ENCODE assay signal across 24 cellular contexts in the genomic region with DNA sequence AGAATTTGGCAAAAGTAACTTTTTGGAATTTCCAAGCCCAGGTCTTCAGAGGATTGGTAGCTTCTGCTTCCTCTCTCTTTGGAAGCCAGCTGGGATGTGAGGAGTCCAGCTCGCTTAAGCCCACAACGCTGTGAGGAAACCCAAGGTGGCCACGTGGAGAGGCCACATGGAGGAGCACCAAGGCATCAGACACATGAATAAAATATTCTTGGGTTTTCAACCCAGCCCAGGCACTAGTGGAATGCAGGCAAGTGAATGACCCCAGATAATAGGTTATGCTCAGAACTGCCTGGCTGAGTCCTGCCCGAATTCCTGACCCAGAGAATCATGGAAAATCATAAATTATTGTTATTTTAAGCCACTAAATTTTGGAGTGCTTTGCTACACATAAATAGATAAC.
"Had no signal": no experiment of that assay in that cellular context is flagged by ENCODE, and none has a peak within 500 bp of the region (broad histone marks: within the 10 kb centered on the region; RNA-seq: fewer than 3 reads in every experiment).

No MANE protein-coding gene starts in this region.

- H3K36me3 ChIP-seq: heart right ventricle, left lung, lower lobe of right lung, ovary, stomach, thyroid gland, transverse colon, upper lobe of right lung had no signal

- ATAC-seq: heart right ventricle; left colon; left lung; lower lobe of right lung; naive thymus-derived CD4-positive, alpha-beta T cell; natural killer cell treated with Interleukin-12 subunit alpha and Interleukin-12 subunit beta and Interleukin-15 and Interleukin-18, amount 100 ng/mL, for 72 hours; right cardiac atrium; stimulated activated naive B cell treated with anti-CD40 and anti-IgM and Interleukin-4, amounts not matched to agents 10 μg/mL and 1 μg/mL and 100 μg/mL, for 72 hours; stimulated activated naive CD8-positive, alpha-beta T cell treated with anti-CD3 and anti-CD28 coated beads, Interleukin-15, Interleukin-2, amounts not matched to agents 100 U/mL and 50 U/mL, for 24 hours; upper lobe of right lung had no signal

- H3K4me3 ChIP-seq: heart right ventricle, hepatocyte, left lung, lower lobe of right lung, ovary, skin epidermis, stomach, testis, thyroid gland, transverse colon, upper lobe of right lung had no signal

- H3K27me3 ChIP-seq: hepatocyte, ovary, testis, thyroid gland had no signal

- DNase-seq: heart right ventricle; kidney; left colon; left lung; lower lobe of right lung; mammary epithelial cell; mesenchymal stem cell; naive thymus-derived CD4-positive, alpha-beta T cell; ovary; right cardiac atrium; stimulated activated CD4-positive, alpha-beta T cell treated with anti-CD3 and anti-CD28 coated beads, Interleukin-12 subunit alpha, Interleukin-12 subunit beta, amount 100 ng/mL, for 4 hours; stimulated activated CD4-positive, alpha-beta T cell treated with anti-CD3 and anti-CD28 coated beads, Interleukin-15, amount 100 ng/mL, for 24 hours; stimulated activated CD4-positive, alpha-beta T cell treated with anti-CD3 and anti-CD28 coated beads, Interleukin-2, amount 100 ng/mL, for 24 hours; stimulated activated CD4-positive, alpha-beta T cell treated with anti-CD3 and anti-CD28 coated beads, Interleukin-4, amount 100 ng/mL, for 1 hour; stimulated activated naive B cell treated with anti-CD40 and anti-IgM and Interleukin-4, amounts not matched to agents 10 μg/mL and 1 μg/mL and 100 μg/mL, for 72 hours; stimulated activated naive CD8-positive, alpha-beta T cell treated with anti-CD3 and anti-CD28 coated beads, Interleukin-15, Interleukin-2, amounts not matched to agents 100 U/mL and 50 U/mL, for 24 hours; stomach; testis; thyroid gland; transverse colon; upper lobe of right lung had no signal

- H3K27ac ChIP-seq: heart right ventricle, hepatocyte, left lung, lower lobe of right lung, ovary, skin epidermis, stomach, testis, thyroid gland, transverse colon, upper lobe of right lung had no signal

- H3K9me3 ChIP-seq: heart right ventricle, left lung, lower lobe of right lung, ovary, stomach, testis, thyroid gland, transverse colon, upper lobe of right lung had no signal

- H3K4me1 ChIP-seq: heart right ventricle, left lung, lower lobe of right lung, stomach, testis, thyroid gland, transverse colon, upper lobe of right lung had no signal
